17 cellular contexts compared by ENCODE assay signal in the genomic region with DNA sequence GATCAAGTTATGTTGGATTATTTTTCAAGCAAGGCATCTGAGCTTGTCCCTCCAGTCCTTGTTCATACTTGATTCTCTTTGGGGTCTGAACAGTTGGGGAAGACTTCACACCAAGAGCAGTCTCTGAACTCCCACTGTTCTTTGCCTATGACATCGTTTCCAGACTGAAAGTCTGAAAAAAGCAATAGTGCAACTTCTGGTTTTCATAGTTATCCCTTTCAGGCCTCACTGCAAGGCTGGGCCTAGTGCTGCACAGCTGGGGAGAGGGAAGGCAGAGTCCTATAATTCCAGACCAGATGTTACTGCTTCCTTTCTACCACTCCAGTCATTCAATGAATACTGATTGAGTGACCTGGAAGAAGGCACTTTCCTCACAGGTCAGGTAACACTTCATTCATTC.
"Had no signal": no experiment of that assay in that cellular context is flagged by ENCODE, and none has a peak within 500 bp of the region (broad histone marks: within the 10 kb centered on the region; RNA-seq: fewer than 3 reads in every experiment).

No MANE protein-coding gene starts in this region.

- H3K4me1 ChIP-seq: psoas muscle, thyroid gland, uterus had no signal

- DNase-seq: cortex of kidney; dorsolateral prefrontal cortex; effector CD8-positive, alpha-beta T cell; heart left ventricle; hippocampal formation; left colon; mesendoderm; naive thymus-derived CD4-positive, alpha-beta T cell; psoas muscle; stimulated activated CD4-positive, alpha-beta T cell treated with anti-CD3 and anti-CD28 coated beads, Interleukin-2, amount 100 ng/mL, for 24 hours; stimulated activated CD4-positive, alpha-beta T cell treated with anti-CD3 and anti-CD28 coated beads, Interleukin-4, amount 100 ng/mL, for 4 hours; stimulated activated naive B cell treated with anti-CD40 and anti-IgM and Interleukin-4, amounts not matched to agents 10 μg/mL and 1 μg/mL and 100 μg/mL, for 72 hours; thyroid gland; upper lobe of left lung; uterus had no signal

- H3K27ac Mint-ChIP-seq: naive thymus-derived CD4-positive, alpha-beta T cell; stimulated activated naive B cell treated with anti-CD40 and anti-IgM and Interleukin-4, amounts not matched to agents 10 μg/mL and 1 μg/mL and 100 μg/mL, for 72 hours had no signal

- H3K9me3 Mint-ChIP-seq: stimulated activated naive B cell treated with anti-CD40 and anti-IgM and Interleukin-4, amounts not matched to agents 10 μg/mL and 1 μg/mL and 100 μg/mL, for 72 hours had no signal

- H3K36me3 ChIP-seq: heart left ventricle, neutrophil, thyroid gland, upper lobe of left lung, uterus had no signal

- H3K27ac ChIP-seq: dorsolateral prefrontal cortex, heart left ventricle, neutrophil, psoas muscle, thyroid gland, upper lobe of left lung, uterus had no signal

- H3K27me3 ChIP-seq: neutrophil, thyroid gland, upper lobe of left lung, uterus had no signal

- H3K4me3 Mint-ChIP-seq: naive thymus-derived CD4-positive, alpha-beta T cell; stimulated activated naive B cell treated with anti-CD40 and anti-IgM and Interleukin-4, amounts not matched to agents 10 μg/mL and 1 μg/mL and 100 μg/mL, for 72 hours had no signal

- H3K36me3 Mint-ChIP-seq: stimulated activated naive B cell treated with anti-CD40 and anti-IgM and Interleukin-4, amounts not matched to agents 10 μg/mL and 1 μg/mL and 100 μg/mL, for 72 hours had no signal

- H3K9me3 ChIP-seq: heart left ventricle, neutrophil, psoas muscle, thyroid gland, upper lobe of left lung, uterus had no signal

- H3K4me3 ChIP-seq: dorsolateral prefrontal cortex, heart left ventricle, psoas muscle, thyroid gland, upper lobe of left lung, uterus had no signal

- ATAC-seq: heart left ventricle; left colon; naive thymus-derived CD4-positive, alpha-beta T cell; psoas muscle; sciatic nerve; stimulated activated naive B cell treated with anti-CD40 and anti-IgM and Interleukin-4, amounts not matched to agents 10 μg/mL and 1 μg/mL and 100 μg/mL, for 72 hours had no signal
